27 cellular contexts compared by ENCODE assay signal in genomic region chr1:38394303-38394702, GRCh38.
"Had no signal": no experiment of that assay in that cellular context is flagged by ENCODE, and none has a peak within 500 bp of the region (broad histone marks: within the 10 kb centered on the region; RNA-seq: fewer than 3 reads in every experiment).

No MANE protein-coding gene starts in this region.

- H3K27ac Mint-ChIP-seq: natural killer cell; nephron; neural progenitor cell; progenitor cell of endocrine pancreas; stimulated activated effector memory CD8-positive, alpha-beta T cell treated with anti-CD3 and anti-CD28 coated beads, Interleukin-12 subunit alpha, Interleukin-12 subunit beta, amount 100 ng/mL, for 72 hours; stimulated activated naive CD8-positive, alpha-beta T cell treated with anti-CD3 and anti-CD28 coated beads, Interleukin-15, Interleukin-2, amounts not matched to agents 100 ng/mL and 50 ng/mL, for 24 hours had no signal

- H3K4me3 Mint-ChIP-seq: natural killer cell; nephron; neural progenitor cell; stimulated activated effector memory CD8-positive, alpha-beta T cell treated with anti-CD3 and anti-CD28 coated beads, Interleukin-12 subunit alpha, Interleukin-12 subunit beta, amount 100 ng/mL, for 72 hours; stimulated activated naive CD8-positive, alpha-beta T cell treated with anti-CD3 and anti-CD28 coated beads, Interleukin-15, Interleukin-2, amounts not matched to agents 100 ng/mL and 50 ng/mL, for 24 hours had no signal

- H3K4me2 ChIP-seq: neural progenitor cell had no signal

- H2AFZ ChIP-seq: neural progenitor cell, parathyroid adenoma had no signal

- ATAC-seq: natural killer cell; psoas muscle; right cardiac atrium; right lobe of liver; stimulated activated effector memory CD8-positive, alpha-beta T cell treated with anti-CD3 and anti-CD28 coated beads, Interleukin-12 subunit alpha, Interleukin-12 subunit beta, amount 100 ng/mL, for 72 hours had no signal

- H3K27ac ChIP-seq: neural progenitor cell, ovary, parathyroid adenoma, psoas muscle, right lobe of liver, sigmoid colon, stomach, thoracic aorta, thyroid gland, tibial nerve, upper lobe of left lung, vagina had no signal

- H3K27me3 Mint-ChIP-seq: progenitor cell of endocrine pancreas had no signal

- H3K36me3 Mint-ChIP-seq: neural progenitor cell; stimulated activated effector memory CD8-positive, alpha-beta T cell treated with anti-CD3 and anti-CD28 coated beads, Interleukin-12 subunit alpha, Interleukin-12 subunit beta, amount 100 ng/mL, for 72 hours had no signal

- H3K4me1 Mint-ChIP-seq: natural killer cell; nephron; neural progenitor cell; stimulated activated effector memory CD8-positive, alpha-beta T cell treated with anti-CD3 and anti-CD28 coated beads, Interleukin-12 subunit alpha, Interleukin-12 subunit beta, amount 100 ng/mL, for 72 hours had no signal

- DNase-seq: natural killer cell; occipital lobe; ovary; posterior cingulate gyrus; psoas muscle; right cardiac atrium; right lobe of liver; sigmoid colon; small intestine; stimulated activated CD4-positive, alpha-beta T cell treated with anti-CD3 and anti-CD28 coated beads, Interleukin-15, amount 100 ng/mL, for 24 hours; stimulated activated CD4-positive, alpha-beta T cell treated with anti-CD3 and anti-CD28 coated beads, Interleukin-2, amount 100 ng/mL, for 24 hours; stimulated activated CD4-positive, alpha-beta T cell treated with anti-CD3 and anti-CD28 coated beads, Interleukin-2, amount 100 ng/mL, for 48 hours; stimulated activated CD4-positive, alpha-beta T cell treated with anti-CD3 and anti-CD28 coated beads, Interleukin-4, amount 100 ng/mL, for 24 hours; stimulated activated naive CD4-positive, alpha-beta T cell treated with Interleukin-2 at 50 U/mL for 16 hours; stomach; thyroid gland; trophoblast cell; upper lobe of left lung had no signal

- H3K9ac ChIP-seq: neural progenitor cell, parathyroid adenoma had no signal

- H3K79me2 ChIP-seq: parathyroid adenoma had no signal

- H3K4me1 ChIP-seq: neural progenitor cell, parathyroid adenoma, psoas muscle, right lobe of liver, sigmoid colon, stomach, thyroid gland, tibial nerve, upper lobe of left lung, vagina had no signal

- H3K27me3 ChIP-seq: neural progenitor cell, ovary, right lobe of liver, sigmoid colon, thyroid gland, tibial nerve, upper lobe of left lung, vagina had no signal

- H3K4me3 ChIP-seq: neural progenitor cell, ovary, psoas muscle, right lobe of liver, sigmoid colon, stomach, thoracic aorta, thyroid gland, tibial nerve, upper lobe of left lung, vagina had no signal

- H3K9me3 ChIP-seq: right lobe of liver, thyroid gland had no signal

- H3K36me3 ChIP-seq: neural progenitor cell, ovary, right lobe of liver, sigmoid colon, stomach, thoracic aorta, thyroid gland, tibial nerve, upper lobe of left lung, vagina had no signal
